8 cellular contexts compared by ENCODE assay signal in genomic region chr2:75403991-75404428, GRCh38.
DNase-seq lines count a peak whose midpoint lies in the region; ATAC-seq and TF ChIP-seq lines count a peak whose summit lies in the region.

No MANE protein-coding gene starts in this region.

- TF ChIP-seq POLR2A in tibial nerve (IDR thresholded peaks at IDR 0.05) (no peak), lower leg skin (IDR thresholded peaks at IDR 0.05) (no peak)

- in situ Hi-C loops in brain microvascular endothelial cell (cut with HindIII; ENCODE audit: low pct_ligation_motif_present, low sequenced_read_pairs) = no loop called here

- intact Hi-C loops in CD8-positive, alpha-beta T cell (cut with DNase I, micrococcal nuclease) = loop anchor here (1.0 to 10.0 kb wide), 5 partner anchors 199 to 712 kb away; partner anchors contain the start of gene TACR1 (in 1 of the 2)
- intact Hi-C loops in lower leg skin (cut with DNase I; ENCODE audit: low total_unique reads) = no loop called here

- no peak overlapping the region for H3K27ac ChIP-seq in CD8-positive, alpha-beta T cell (ENCODE audit: low read depth, low read length)
- H3K27ac ChIP-seq in brain microvascular endothelial cell (no peak overlapping the region), tibial nerve (no peak overlapping the region)

- H3K4me3 Mint-ChIP-seq in CD8-positive, alpha-beta T cell = no peak overlapping the region

- no peaks in the 10 kb centered on the region for H3K9me3 ChIP-seq in CD8-positive, alpha-beta T cell (ENCODE audit: low read length)
- no peaks in the 10 kb centered on the region for H3K9me3 ChIP-seq in tibial nerve

- no peaks in the 10 kb centered on the region for H3K27me3 Mint-ChIP-seq in CD8-positive, alpha-beta T cell (ENCODE audit: low read depth)

- H3K4me1 ChIP-seq in CD8-positive, alpha-beta T cell (ENCODE audit: insufficient read depth, low read length) = no peaks in the 10 kb centered on the region
- H3K4me1 ChIP-seq in tibial nerve = no peaks in the 10 kb centered on the region

- peak; percentile 87 for TF ChIP-seq CTCF in CD8-positive, alpha-beta T cell (IDR thresholded peaks at IDR 0.05)
- TF ChIP-seq CTCF in brain microvascular endothelial cell (IDR thresholded peaks at IDR 0.05; ENCODE audit: low read depth, low read length, missing control alignments) (peak; percentile 77), kidney epithelial cell (IDR thresholded peaks at IDR 0.05; ENCODE audit: insufficient read depth, low read length, poor library complexity, severe bottlenecking) (peak; percentile 70), tibial nerve (IDR thresholded peaks at IDR 0.05) (peak; percentile 55 to 69 (median 62)), lower leg skin (IDR thresholded peaks at IDR 0.05) (peak in 1 of 3 donors; percentile 35)

- no peak for DNase-seq in CD8-positive, alpha-beta T cell
- DNase-seq in NCI-H748 (lab: John Stamatoyannopoulos, UW; ENCODE audit: unreplicated experiment) = peak; percentile 62
- DNase-seq in brain microvascular endothelial cell = peak; percentile 28
- peak; percentile 7 for DNase-seq in kidney epithelial cell (ENCODE audit: low read depth)
- no peak for DNase-seq in tibial nerve (ENCODE audit: low spot score in 2 of 2)
- DNase-seq in lower leg skin (ENCODE audit: low spot score in 2 of 2) = no peak

- no peaks in the 10 kb centered on the region for H3K27me3 ChIP-seq in CD8-positive, alpha-beta T cell (ENCODE audit: insufficient read depth, low read length)
- H3K27me3 ChIP-seq in brain microvascular endothelial cell (replicated peaks) (peaks cover 7% of the 10 kb centered on the region), kidney epithelial cell (ENCODE audit: control insufficient read depth, insufficient read depth, low read length) (no peaks in the 10 kb centered on the region), tibial nerve (no peaks in the 10 kb centered on the region)

- H3K4me1 Mint-ChIP-seq in CD8-positive, alpha-beta T cell (ENCODE audit: low read depth) = peaks cover 27% of the 10 kb centered on the region

- no peak for TF ChIP-seq EP300 in tibial nerve (IDR thresholded peaks at IDR 0.05)

- H3K36me3 ChIP-seq in CD8-positive, alpha-beta T cell (ENCODE audit: insufficient read depth, low read length) = no peaks in the 10 kb centered on the region
- no peaks in the 10 kb centered on the region for H3K36me3 ChIP-seq in brain microvascular endothelial cell (replicated peaks)
- H3K36me3 ChIP-seq in kidney epithelial cell (ENCODE audit: control insufficient read depth, insufficient read depth, low read length) = no peaks in the 10 kb centered on the region
- H3K36me3 ChIP-seq in tibial nerve = no peaks in the 10 kb centered on the region

- POLR2A ChIA-PET in CD8-positive, alpha-beta T cell (lab: Charles Lee) = no interaction called here

- 23 to 29% methylated on average over 9 of the region's 9 CpGs for WGBS in tibial nerve, 2 donors
- WGBS in lower leg skin, 2 donors = 22 to 23% methylated on average over 9 of the region's 9 CpGs

- H3K27ac Mint-ChIP-seq in CD8-positive, alpha-beta T cell = no peak overlapping the region

- CTCF ChIA-PET in CD8-positive, alpha-beta T cell (lab: Charles Lee) = interaction anchor here (1.3 to 1.5 kb wide), 2 partner anchors 29 to 486 kb away, joined by 3 read pairs; no protein-coding TSS in a partner anchor

- H3K9me3 Mint-ChIP-seq in CD8-positive, alpha-beta T cell = no peaks in the 10 kb centered on the region

- peaks cover 13% of the 10 kb centered on the region for H3K36me3 Mint-ChIP-seq in CD8-positive, alpha-beta T cell

- peak; percentile 78 for ATAC-seq in CD8-positive, alpha-beta T cell
- ATAC-seq in GM18870 (IDR thresholded peaks at IDR 0.05; ENCODE audit: unreplicated experiment) = peak; percentile 84
- ATAC-seq in HG03378 (IDR thresholded peaks at IDR 0.05; ENCODE audit: unreplicated experiment) = peak; percentile 90

- H3K4me3 ChIP-seq in CD8-positive, alpha-beta T cell (ENCODE audit: low read depth, low read length) = no peak overlapping the region
- H3K4me3 ChIP-seq in brain microvascular endothelial cell (ENCODE audit: low read depth, low read length) (no peak overlapping the region), kidney epithelial cell (ENCODE audit: low read depth, low read length) (no peak overlapping the region), tibial nerve (no peak overlapping the region), lower leg skin (ENCODE audit: low read depth, poor library complexity, severe bottlenecking) (no peak overlapping the region)

Comparison
In these comparisons a context has a peak if more than half of its experiments do, and no peak if none do; other contexts are left out.
1. DNase-seq: peak in NCI-H748 (single experiment), brain microvascular endothelial cell (single experiment) and kidney epithelial cell (single experiment); none in CD8-positive, alpha-beta T cell (0 of 7), tibial nerve (0 of 2) and lower leg skin (0 of 2).
2. Peak in every context shown above with its lines, with median percentiles within 50 percentile points of each other: ATAC-seq.